Comparison of ENCODE assay signal across 23 cellular contexts in the genomic region with DNA sequence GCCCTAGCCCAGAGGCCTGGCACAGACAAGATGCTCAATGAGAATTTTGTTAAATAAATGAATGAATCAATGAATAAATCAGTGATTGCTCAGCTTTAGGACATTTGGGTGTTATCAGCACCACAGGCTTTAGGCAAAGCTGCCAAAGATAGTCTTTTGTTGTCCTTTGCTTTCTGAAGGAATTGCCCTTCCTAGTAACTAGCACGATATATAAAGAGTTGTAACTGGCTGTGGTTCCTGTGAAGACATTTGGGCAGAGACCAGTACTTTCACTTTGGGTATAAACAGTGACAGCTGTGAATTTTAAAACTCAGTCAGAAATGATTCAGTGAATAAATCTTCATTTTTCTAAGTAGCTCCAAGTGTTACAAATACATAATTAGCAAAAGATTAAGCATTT. TPM values are rescaled to one million over a fixed set of nuclear protein-coding genes. Genes with fewer than 3 reads are reported as not detected.
DNase-seq lines count a peak whose midpoint lies in the region; ATAC-seq and TF ChIP-seq lines count a peak whose summit lies in the region.
"Had no signal": no experiment of that assay in that cellular context is flagged by ENCODE, and none has a peak within 500 bp of the region (broad histone marks: within the 10 kb centered on the region; RNA-seq: fewer than 3 reads in every experiment).

No MANE protein-coding gene starts in this region.

- H3K27ac Mint-ChIP-seq in activated naive CD4-positive, alpha-beta T cell treated with anti-CD3 and anti-CD28 coated beads, Interleukin-2, amount 50 U/mL, for 24 hours, result no peak overlapping the region
- H3K27ac Mint-ChIP-seq in activated B cell treated with CpG ODN at 0.5 μM for 24 hours, result peak overlapping the region; percentile 60
- H3K27ac Mint-ChIP-seq in stimulated activated memory B cell treated with anti-CD40 and anti-IgM and Interleukin-4, amounts not matched to agents 10 μg/mL and 1 μg/mL and 100 μg/mL, for 72 hours, result peak overlapping the region; percentile 9
- H3K27ac Mint-ChIP-seq: activated naive CD8-positive, alpha-beta T cell; CD4-positive, alpha-beta T cell had no signal

- peaks cover 69% of the 10 kb centered on the region for H3K4me1 Mint-ChIP-seq in activated naive CD4-positive, alpha-beta T cell treated with anti-CD3 and anti-CD28 coated beads, Interleukin-2, amount 50 U/mL, for 24 hours
- H3K4me1 Mint-ChIP-seq in activated B cell treated with CpG ODN at 0.5 μM for 24 hours, result peaks cover 86% of the 10 kb centered on the region
- peaks cover 82% of the 10 kb centered on the region for H3K4me1 Mint-ChIP-seq in stimulated activated memory B cell treated with anti-CD40 and anti-IgM and Interleukin-4, amounts not matched to agents 10 μg/mL and 1 μg/mL and 100 μg/mL, for 72 hours

- intact Hi-C loops in activated B cell treated with CpG ODN at 0.5 μM for 24 hours (cut with micrococcal nuclease), result no loop called here

- H3K27me3 Mint-ChIP-seq in activated naive CD4-positive, alpha-beta T cell treated with anti-CD3 and anti-CD28 coated beads, Interleukin-2, amount 50 U/mL, for 24 hours, result no peaks in the 10 kb centered on the region
- H3K27me3 Mint-ChIP-seq in activated B cell treated with CpG ODN at 0.5 μM for 24 hours, result no peaks in the 10 kb centered on the region
- no peaks in the 10 kb centered on the region for H3K27me3 Mint-ChIP-seq in stimulated activated memory B cell treated with anti-CD40 and anti-IgM and Interleukin-4, amounts not matched to agents 10 μg/mL and 1 μg/mL and 100 μg/mL, for 72 hours
- H3K27me3 Mint-ChIP-seq: activated naive CD8-positive, alpha-beta T cell; CD4-positive, alpha-beta T cell had no signal

- in situ Hi-C loops in KBM-7 (cut with MboI; ENCODE audit: low pct_unique_long_range_greater_than_20kb, low sequenced_read_pairs), result no loop called here

- ATAC-seq in activated B cell treated with CpG ODN at 0.5 μM for 24 hours (ENCODE audit: low read depth), result no peak
- no peak for ATAC-seq in stimulated activated memory B cell treated with anti-CD40 and anti-IgM and Interleukin-4, amounts not matched to agents 10 μg/mL and 1 μg/mL and 100 μg/mL, for 72 hours
- ATAC-seq: left cardiac atrium had no signal

- H3K36me3 Mint-ChIP-seq in activated naive CD4-positive, alpha-beta T cell treated with anti-CD3 and anti-CD28 coated beads, Interleukin-2, amount 50 U/mL, for 24 hours, result no peaks in the 10 kb centered on the region
- H3K36me3 Mint-ChIP-seq in activated B cell treated with CpG ODN at 0.5 μM for 24 hours (ENCODE audit: low read depth), result no peaks in the 10 kb centered on the region
- H3K36me3 Mint-ChIP-seq in stimulated activated memory B cell treated with anti-CD40 and anti-IgM and Interleukin-4, amounts not matched to agents 10 μg/mL and 1 μg/mL and 100 μg/mL, for 72 hours, result no peaks in the 10 kb centered on the region
- H3K36me3 Mint-ChIP-seq: activated naive CD8-positive, alpha-beta T cell; brain had no signal

- POLR2A ChIA-PET in activated B cell treated with CpG ODN at 0.5 μM for 24 hours (lab: Charles Lee), result interaction anchor here (0.9 to 9.8 kb wide), 8 partner anchors 11 to 102 kb away, joined by 3 to 95 read pairs (median 4); a partner anchor contains a TSS

- H3K9me3 Mint-ChIP-seq in activated naive CD4-positive, alpha-beta T cell treated with anti-CD3 and anti-CD28 coated beads, Interleukin-2, amount 50 U/mL, for 24 hours, result no peaks in the 10 kb centered on the region
- H3K9me3 Mint-ChIP-seq in activated B cell treated with CpG ODN at 0.5 μM for 24 hours, result no peaks in the 10 kb centered on the region
- H3K9me3 Mint-ChIP-seq in stimulated activated memory B cell treated with anti-CD40 and anti-IgM and Interleukin-4, amounts not matched to agents 10 μg/mL and 1 μg/mL and 100 μg/mL, for 72 hours, result no peaks in the 10 kb centered on the region
- H3K9me3 Mint-ChIP-seq: brain; CD4-positive, alpha-beta T cell had no signal

- DNase-seq in activated naive CD4-positive, alpha-beta T cell treated with Interleukin-2 at 50 U/mL for 16 hours, result no peak
- no peak for DNase-seq in activated B cell treated with CpG ODN at 0.5 μM for 24 hours
- no peak for DNase-seq in NOMO-1 treated with DMSO at 0.1 percent for 48 hours (lab: John Stamatoyannopoulos, UW; ENCODE audit: unreplicated experiment)
- DNase-seq in KBM-7, result no peak
- DNase-seq: activated CD4-positive, CD25-positive, alpha-beta regulatory T cell treated with anti-CD3 and anti-CD28 coated beads, Interleukin-2, amount 50 U/mL, for 72 hours; CD4-positive, alpha-beta T cell; cortex of kidney; left cardiac atrium; NCI-H1048; NCI-H2081 treated with DMSO at 0.1 percent for 48 hours; NCI-H524; PC-9; T-helper 9 cell had no signal

- no peak for TF ChIP-seq CTCF in activated B cell treated with CpG ODN at 0.5 μM for 24 hours (IDR thresholded peaks at IDR 0.05)

- CTCF ChIA-PET in activated B cell treated with CpG ODN at 0.5 μM for 24 hours (lab: Charles Lee), result interaction anchor here (1.1 to 8.3 kb wide), 3 partner anchors 11 to 43 kb away, joined by 3 to 54 read pairs (median 4); a partner anchor contains a TSS

- H3K4me3 Mint-ChIP-seq in activated naive CD4-positive, alpha-beta T cell treated with anti-CD3 and anti-CD28 coated beads, Interleukin-2, amount 50 U/mL, for 24 hours, result peak overlapping the region; percentile 15
- H3K4me3 Mint-ChIP-seq in activated B cell treated with CpG ODN at 0.5 μM for 24 hours, result no peak overlapping the region
- no peak overlapping the region for H3K4me3 Mint-ChIP-seq in stimulated activated memory B cell treated with anti-CD40 and anti-IgM and Interleukin-4, amounts not matched to agents 10 μg/mL and 1 μg/mL and 100 μg/mL, for 72 hours
- H3K4me3 Mint-ChIP-seq: activated naive CD8-positive, alpha-beta T cell; CD4-positive, alpha-beta T cell had no signal

RNA-seq across cellular contexts. Expression of a gene that starts 13.3 kb away (rescaled TPM):
- total RNA-seq in activated B cell treated with CpG ODN at 0.5 μM for 24 hours, result not detected in 2 replicates
- total RNA-seq: CD4-positive, alpha-beta T cell; endothelial cell of umbilical vein; frontal cortex; GM23248; left cardiac atrium; PC-9; right atrium auricular region; SJSA1; vagina had no signal

RNA-seq across cellular contexts. Expression of a gene that starts 22.0 kb away (rescaled TPM):
- total RNA-seq in activated B cell treated with CpG ODN at 0.5 μM for 24 hours, result 1.00 and 1.8 TPM in 2 replicates

RNA-seq across cellular contexts. Expression of a gene that starts 43.1 kb away (rescaled TPM):
- 18.1 and 19.9 TPM in 2 replicates for total RNA-seq in activated B cell treated with CpG ODN at 0.5 μM for 24 hours
- total RNA-seq: endothelial cell of umbilical vein, SJSA1, vagina had no signal

RNA-seq across cellular contexts. Expression of a gene that starts 43.4 kb away (rescaled TPM):
- total RNA-seq in activated B cell treated with CpG ODN at 0.5 μM for 24 hours, result 4.6 and 4.8 TPM in 2 replicates

RNA-seq across cellular contexts. Expression of a gene that starts 57.7 kb away (rescaled TPM):
- total RNA-seq in activated B cell treated with CpG ODN at 0.5 μM for 24 hours, result 3,767 and 4,240 TPM in 2 replicates
